Comparison of ENCODE assay signal across 23 cellular contexts in genomic region chr18:69567813-69568488, GRCh38.
DNase-seq lines count a peak whose midpoint lies in the region; ATAC-seq and TF ChIP-seq lines count a peak whose summit lies in the region.
"Had no signal": no experiment of that assay in that cellular context is flagged by ENCODE, and none has a peak within 500 bp of the region (broad histone marks: within the 10 kb centered on the region; RNA-seq: fewer than 3 reads in every experiment).

No MANE protein-coding gene starts in this region.

- no peaks in the 10 kb centered on the region for H3K9me3 ChIP-seq in right cardiac atrium (ENCODE audit: control insufficient read depth, low read length)

- no peaks in the 10 kb centered on the region for H3K36me3 Mint-ChIP-seq in stimulated activated effector memory CD8-positive, alpha-beta T cell treated with anti-CD3 and anti-CD28 coated beads, Interleukin-12 subunit alpha, Interleukin-12 subunit beta, amount 100 ng/mL, for 72 hours
- peaks cover 11% of the 10 kb centered on the region for H3K36me3 Mint-ChIP-seq in progenitor cell of endocrine pancreas (ENCODE audit: insufficient read depth)
- H3K36me3 Mint-ChIP-seq: activated naive CD8-positive, alpha-beta T cell treated with anti-CD3 and anti-CD28 coated beads for 36 hours; CD4-positive, CD25-positive, alpha-beta regulatory T cell; immature natural killer cell had no signal

- H3K27me3 Mint-ChIP-seq in progenitor cell of endocrine pancreas: no peaks in the 10 kb centered on the region
- H3K27me3 Mint-ChIP-seq: CD4-positive, CD25-positive, alpha-beta regulatory T cell had no signal

- DNase-seq in right cardiac atrium: peak in 2 of 3 donors; percentile 9 to 18
- DNase-seq in left cardiac atrium: no peak
- peak; percentile 3 for DNase-seq in NCI-H2029 treated with DMSO at 0.1 percent for 48 hours (lab: John Stamatoyannopoulos, UW)
- DNase-seq in amniotic epithelial cell (ENCODE audit: low read depth): peak; percentile 3
- no peak for DNase-seq in stimulated activated effector memory CD8-positive, alpha-beta T cell treated with anti-CD3 and anti-CD28 coated beads, Interleukin-12 subunit alpha, Interleukin-12 subunit beta, amount 100 ng/mL, for 72 hours (ENCODE audit: low spot score in 2 of 2)
- DNase-seq in left lobe of liver (ENCODE audit: low spot score): no peak
- DNase-seq in progenitor cell of endocrine pancreas (ENCODE audit: low spot score, unreplicated experiment): no peak
- DNase-seq: activated CD4-positive, alpha-beta T cell treated with anti-CD3 and anti-CD28 coated beads, Interleukin-2, amount 10 ng/mL, durations not matched to agents 24 days and 14 days; activated naive CD8-positive, alpha-beta T cell treated with anti-CD3 and anti-CD28 coated beads for 36 hours; effector memory CD4-positive, alpha-beta T cell; head of caudate nucleus; immature natural killer cell; mucosa of descending colon; NCI-H187; NCI-H446 treated with DMSO at 0.1 percent for 48 hours; SIG-M5; stimulated activated CD4-positive, alpha-beta T cell treated with anti-CD3 and anti-CD28 coated beads, Interleukin-1b, Interleukin-23, amount 100 ng/mL, for 48 hours; stimulated activated naive CD4-positive, alpha-beta T cell treated with Interleukin-2 at 50 U/mL for 16 hours; T-cell; tibial artery had no signal

- H3K9me3 Mint-ChIP-seq in stimulated activated effector memory CD8-positive, alpha-beta T cell treated with anti-CD3 and anti-CD28 coated beads, Interleukin-12 subunit alpha, Interleukin-12 subunit beta, amount 100 ng/mL, for 72 hours: peaks cover 6% of the 10 kb centered on the region
- peaks cover 13% of the 10 kb centered on the region for H3K9me3 Mint-ChIP-seq in progenitor cell of endocrine pancreas (ENCODE audit: low read depth)
- H3K9me3 Mint-ChIP-seq: activated CD4-positive, alpha-beta T cell treated with anti-CD3 and anti-CD28 coated beads, Interleukin-2, amount 10 ng/mL, durations not matched to agents 24 days and 14 days had no signal

- TF ChIP-seq CTCF in progenitor cell of endocrine pancreas (IDR thresholded peaks at IDR 0.05; ENCODE audit: unreplicated experiment): no peak

- H3K4me1 Mint-ChIP-seq in stimulated activated effector memory CD8-positive, alpha-beta T cell treated with anti-CD3 and anti-CD28 coated beads, Interleukin-12 subunit alpha, Interleukin-12 subunit beta, amount 100 ng/mL, for 72 hours: no peaks in the 10 kb centered on the region
- no peaks in the 10 kb centered on the region for H3K4me1 Mint-ChIP-seq in progenitor cell of endocrine pancreas (ENCODE audit: low read depth)
- H3K4me1 Mint-ChIP-seq: activated CD4-positive, alpha-beta T cell treated with anti-CD3 and anti-CD28 coated beads, Interleukin-2, amount 10 ng/mL, durations not matched to agents 24 days and 14 days; activated naive CD8-positive, alpha-beta T cell treated with anti-CD3 and anti-CD28 coated beads for 36 hours; CD4-positive, CD25-positive, alpha-beta regulatory T cell; immature natural killer cell; T-cell had no signal

- H3K27me3 ChIP-seq in right cardiac atrium (ENCODE audit: control insufficient read depth, insufficient read depth): no peaks in the 10 kb centered on the region
- H3K27me3 ChIP-seq: tibial artery had no signal

- intact Hi-C loops in right cardiac atrium (cut with DNase I): no loop called here
- intact Hi-C loops in left cardiac atrium (cut with DNase I): no loop called here

- no peak overlapping the region for H3K4me3 ChIP-seq in right cardiac atrium (ENCODE audit: low read length)
- H3K4me3 ChIP-seq: mucosa of descending colon, tibial artery had no signal

- WGBS in right cardiac atrium: 80% methylated on average over 10 of the region's 10 CpGs

- no peak overlapping the region for H3K4me3 Mint-ChIP-seq in stimulated activated effector memory CD8-positive, alpha-beta T cell treated with anti-CD3 and anti-CD28 coated beads, Interleukin-12 subunit alpha, Interleukin-12 subunit beta, amount 100 ng/mL, for 72 hours
- no peak overlapping the region for H3K4me3 Mint-ChIP-seq in progenitor cell of endocrine pancreas (ENCODE audit: low read depth)
- H3K4me3 Mint-ChIP-seq: activated CD4-positive, alpha-beta T cell treated with anti-CD3 and anti-CD28 coated beads, Interleukin-2, amount 10 ng/mL, durations not matched to agents 24 days and 14 days; activated naive CD8-positive, alpha-beta T cell treated with anti-CD3 and anti-CD28 coated beads for 36 hours; CD4-positive, CD25-positive, alpha-beta regulatory T cell; immature natural killer cell; T-cell had no signal

- no peaks in the 10 kb centered on the region for H3K4me1 ChIP-seq in right cardiac atrium (ENCODE audit: control insufficient read depth, insufficient read depth, low read length)
- H3K4me1 ChIP-seq: tibial artery had no signal

- no peak overlapping the region for H3K27ac ChIP-seq in right cardiac atrium (ENCODE audit: low read length)
- H3K27ac ChIP-seq: tibial artery had no signal

- peak overlapping the region; percentile 38 for H3K27ac Mint-ChIP-seq in stimulated activated effector memory CD8-positive, alpha-beta T cell treated with anti-CD3 and anti-CD28 coated beads, Interleukin-12 subunit alpha, Interleukin-12 subunit beta, amount 100 ng/mL, for 72 hours
- H3K27ac Mint-ChIP-seq in progenitor cell of endocrine pancreas: no peak overlapping the region
- H3K27ac Mint-ChIP-seq: activated CD4-positive, alpha-beta T cell treated with anti-CD3 and anti-CD28 coated beads, Interleukin-2, amount 10 ng/mL, durations not matched to agents 24 days and 14 days; activated naive CD8-positive, alpha-beta T cell treated with anti-CD3 and anti-CD28 coated beads for 36 hours; immature natural killer cell; T-cell had no signal

- ATAC-seq in right cardiac atrium (no peak), left cardiac atrium (no peak), HG02571 (IDR thresholded peaks at IDR 0.05; ENCODE audit: unreplicated experiment) (no peak), left lobe of liver (no peak)
- no peak for ATAC-seq in stimulated activated effector memory CD8-positive, alpha-beta T cell treated with anti-CD3 and anti-CD28 coated beads, Interleukin-12 subunit alpha, Interleukin-12 subunit beta, amount 100 ng/mL, for 72 hours
- ATAC-seq: HCT116, mucosa of descending colon, T-cell had no signal

Comparison
In these comparisons a context has a peak if more than half of its experiments do, and no peak if none do; other contexts are left out.
1. DNase-seq: peak in right cardiac atrium (2 of 3), NCI-H2029 treated with DMSO at 0.1 percent for 48 hours (single experiment) and amniotic epithelial cell (single experiment); none in left cardiac atrium (single experiment), stimulated activated effector memory CD8-positive, alpha-beta T cell treated with anti-CD3 and anti-CD28 coated beads, Interleukin-12 subunit alpha, Interleukin-12 subunit beta, amount 100 ng/mL, for 72 hours (0 of 2), left lobe of liver (single experiment) and progenitor cell of endocrine pancreas (single experiment).